ENCODE assay signal across 8 cellular contexts in the genomic region with DNA sequence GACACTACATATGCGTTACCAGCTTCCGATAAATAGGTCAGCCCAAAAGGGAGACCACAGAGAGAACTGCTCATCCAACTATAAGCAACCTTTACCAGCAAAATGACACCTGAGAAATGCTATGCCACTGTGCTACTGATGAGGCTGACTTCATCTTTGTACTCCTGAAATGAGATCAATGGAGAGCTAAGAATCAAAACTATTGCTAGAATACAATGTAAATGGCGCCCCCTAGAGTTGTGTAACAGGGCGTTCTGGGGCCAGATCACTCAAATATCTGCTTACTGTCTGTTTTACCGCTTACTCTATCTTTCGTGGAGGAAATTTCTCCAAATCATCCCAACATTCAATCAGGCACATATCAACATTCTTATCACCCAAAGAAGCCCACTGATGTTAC. TPM values are rescaled to one million over a fixed set of nuclear protein-coding genes. Genes with fewer than 3 reads are reported as not detected.
A peak's percentile ranks its signal among the peaks of the same experiment; 100 is the strongest.
DNase-seq lines count a peak whose midpoint lies in the region; ATAC-seq and TF ChIP-seq lines count a peak whose summit lies in the region.

No MANE protein-coding gene starts in this region.

- peaks cover 51% of the 10 kb centered on the region for H3K4me1 Mint-ChIP-seq in activated CD8-positive, alpha-beta T cell treated with anti-CD3 and anti-CD28 coated beads, Interleukin-2, amount 10 ng/mL, durations not matched to agents 7 days and 5 days (ENCODE audit: low read depth)
- H3K4me1 Mint-ChIP-seq in glutamatergic neuron (ENCODE audit: low read depth, unreplicated experiment) = peaks cover 23% of the 10 kb centered on the region
- H3K4me1 Mint-ChIP-seq in stimulated activated naive CD8-positive, alpha-beta T cell treated with anti-CD3 and anti-CD28 coated beads, Interleukin-15, Interleukin-2, amounts not matched to agents 100 ng/mL and 50 ng/mL, for 24 hours (ENCODE audit: low read depth) = peaks cover 49% of the 10 kb centered on the region
- H3K4me1 Mint-ChIP-seq in activated T-helper 2 cell treated with anti-CD3 and anti-CD28 coated beads, Interferon-gamma antibody, Interleukin-2, Interleukin-4, amounts not matched to agents 10 μg/mL and 5 μg/mL and 100 μg/mL, durations not matched to agents 14 hours and 24 hours and 36 hours (ENCODE audit: low read depth) = peaks cover 37% of the 10 kb centered on the region

- H3K4me3 Mint-ChIP-seq in activated CD8-positive, alpha-beta T cell treated with anti-CD3 and anti-CD28 coated beads, Interleukin-2, amount 10 ng/mL, durations not matched to agents 7 days and 5 days = no peak overlapping the region
- peak overlapping the region; percentile 52 for H3K4me3 Mint-ChIP-seq in glutamatergic neuron (ENCODE audit: unreplicated experiment)
- H3K4me3 Mint-ChIP-seq in stimulated activated naive CD8-positive, alpha-beta T cell treated with anti-CD3 and anti-CD28 coated beads, Interleukin-15, Interleukin-2, amounts not matched to agents 100 ng/mL and 50 ng/mL, for 24 hours = no peak overlapping the region
- no peak overlapping the region for H3K4me3 Mint-ChIP-seq in activated T-helper 2 cell treated with anti-CD3 and anti-CD28 coated beads, Interferon-gamma antibody, Interleukin-2, Interleukin-4, amounts not matched to agents 10 μg/mL and 5 μg/mL and 100 μg/mL, durations not matched to agents 14 hours and 24 hours and 36 hours (ENCODE audit: low read depth)

- POLR2A ChIA-PET in activated CD8-positive, alpha-beta T cell treated with anti-CD3 and anti-CD28 coated beads, Interleukin-2, amount 10 ng/mL, durations not matched to agents 7 days and 5 days (lab: Charles Lee) = interaction anchor here (0.7 to 1.5 kb wide), 3 partner anchors 15 to 64 kb away, joined by 3 to 4 read pairs (median 4); partner anchors contain the start of gene LPAR5

- peak; percentile 76 for TF ChIP-seq CTCF in glutamatergic neuron (IDR thresholded peaks at IDR 0.05; ENCODE audit: partially characterized antibody, unreplicated experiment)

- no peaks in the 10 kb centered on the region for H3K9me3 Mint-ChIP-seq in activated CD8-positive, alpha-beta T cell treated with anti-CD3 and anti-CD28 coated beads, Interleukin-2, amount 10 ng/mL, durations not matched to agents 7 days and 5 days (ENCODE audit: insufficient read depth)
- H3K9me3 Mint-ChIP-seq in glutamatergic neuron (ENCODE audit: unreplicated experiment) = peaks cover 7% of the 10 kb centered on the region
- no peaks in the 10 kb centered on the region for H3K9me3 Mint-ChIP-seq in stimulated activated naive CD8-positive, alpha-beta T cell treated with anti-CD3 and anti-CD28 coated beads, Interleukin-15, Interleukin-2, amounts not matched to agents 100 ng/mL and 50 ng/mL, for 24 hours
- no peaks in the 10 kb centered on the region for H3K9me3 Mint-ChIP-seq in activated T-helper 2 cell treated with anti-CD3 and anti-CD28 coated beads, Interferon-gamma antibody, Interleukin-2, Interleukin-4, amounts not matched to agents 10 μg/mL and 5 μg/mL and 100 μg/mL, durations not matched to agents 14 hours and 24 hours and 36 hours

- ATAC-seq in activated CD8-positive, alpha-beta T cell treated with anti-CD3 and anti-CD28 coated beads, Interleukin-2, amount 10 ng/mL, durations not matched to agents 7 days and 5 days = no peak
- ATAC-seq in HG03342 (IDR thresholded peaks at IDR 0.05; ENCODE audit: unreplicated experiment) = no peak

- intact Hi-C loops in activated T-helper 2 cell treated with anti-CD3 and anti-CD28 coated beads, Interferon-gamma antibody, Interleukin-2, Interleukin-4, amounts not matched to agents 10 μg/mL and 5 μg/mL and 100 μg/mL, durations not matched to agents 14 hours and 24 hours and 36 hours (cut with micrococcal nuclease) = loop anchor here (1.0 to 10.0 kb wide), 5 partner anchors 21 to 220 kb away; partner anchors contain the start of genes ING4 and NOP2

- CTCF ChIA-PET in activated CD8-positive, alpha-beta T cell treated with anti-CD3 and anti-CD28 coated beads, Interleukin-2, amount 10 ng/mL, durations not matched to agents 7 days and 5 days (lab: Charles Lee) = interaction anchor here (0.8 to 2.2 kb wide), 31 partner anchors 9 to 261 kb away, joined by 3 to 33 read pairs (median 5); partner anchors contain the start of genes COPS7A and USP5

- H3K27me3 Mint-ChIP-seq in activated CD8-positive, alpha-beta T cell treated with anti-CD3 and anti-CD28 coated beads, Interleukin-2, amount 10 ng/mL, durations not matched to agents 7 days and 5 days (ENCODE audit: low read depth) = no peaks in the 10 kb centered on the region
- peaks cover 4% of the 10 kb centered on the region for H3K27me3 Mint-ChIP-seq in glutamatergic neuron (ENCODE audit: unreplicated experiment)
- no peaks in the 10 kb centered on the region for H3K27me3 Mint-ChIP-seq in stimulated activated naive CD8-positive, alpha-beta T cell treated with anti-CD3 and anti-CD28 coated beads, Interleukin-15, Interleukin-2, amounts not matched to agents 100 ng/mL and 50 ng/mL, for 24 hours
- H3K27me3 Mint-ChIP-seq in activated T-helper 2 cell treated with anti-CD3 and anti-CD28 coated beads, Interferon-gamma antibody, Interleukin-2, Interleukin-4, amounts not matched to agents 10 μg/mL and 5 μg/mL and 100 μg/mL, durations not matched to agents 14 hours and 24 hours and 36 hours (ENCODE audit: low read depth) = no peaks in the 10 kb centered on the region

- peaks cover 61% of the 10 kb centered on the region for H3K36me3 Mint-ChIP-seq in activated CD8-positive, alpha-beta T cell treated with anti-CD3 and anti-CD28 coated beads, Interleukin-2, amount 10 ng/mL, durations not matched to agents 7 days and 5 days (ENCODE audit: low read depth)
- no peaks in the 10 kb centered on the region for H3K36me3 Mint-ChIP-seq in glutamatergic neuron (ENCODE audit: unreplicated experiment)
- H3K36me3 Mint-ChIP-seq in stimulated activated naive CD8-positive, alpha-beta T cell treated with anti-CD3 and anti-CD28 coated beads, Interleukin-15, Interleukin-2, amounts not matched to agents 100 ng/mL and 50 ng/mL, for 24 hours (ENCODE audit: low read depth) = peaks cover 57% of the 10 kb centered on the region
- peaks cover 62% of the 10 kb centered on the region for H3K36me3 Mint-ChIP-seq in activated T-helper 2 cell treated with anti-CD3 and anti-CD28 coated beads, Interferon-gamma antibody, Interleukin-2, Interleukin-4, amounts not matched to agents 10 μg/mL and 5 μg/mL and 100 μg/mL, durations not matched to agents 14 hours and 24 hours and 36 hours (ENCODE audit: low read depth)

- peak; percentile 36 for DNase-seq in activated naive CD4-positive, alpha-beta T cell treated with Interleukin-2 at 50 U/mL for 16 hours
- DNase-seq in activated naive CD4-positive, alpha-beta T cell (lab: John Stamatoyannopoulos, UW) = no peak
- peak; percentile 21 to 47 for DNase-seq in NCI-H2081 (lab: John Stamatoyannopoulos, UW)
- peak; percentile 74 for DNase-seq in activated CD8-positive, alpha-beta T cell treated with anti-CD3 and anti-CD28 coated beads, Interleukin-2, amount 10 ng/mL, durations not matched to agents 7 days and 5 days
- DNase-seq in glutamatergic neuron = peak; percentile 34
- no peak for DNase-seq in activated T-helper 2 cell treated with anti-CD3 and anti-CD28 coated beads, Interferon-gamma antibody, Interleukin-2, Interleukin-4, amounts not matched to agents 10 μg/mL and 5 μg/mL and 100 μg/mL, durations not matched to agents 14 hours and 24 hours and 36 hours (ENCODE audit: low spot score)

- peak overlapping the region; percentile 61 for H3K27ac Mint-ChIP-seq in activated CD8-positive, alpha-beta T cell treated with anti-CD3 and anti-CD28 coated beads, Interleukin-2, amount 10 ng/mL, durations not matched to agents 7 days and 5 days
- H3K27ac Mint-ChIP-seq in glutamatergic neuron (ENCODE audit: unreplicated experiment) = peak overlapping the region; percentile 52
- H3K27ac Mint-ChIP-seq in stimulated activated naive CD8-positive, alpha-beta T cell treated with anti-CD3 and anti-CD28 coated beads, Interleukin-15, Interleukin-2, amounts not matched to agents 100 ng/mL and 50 ng/mL, for 24 hours = peak overlapping the region; percentile 5
- H3K27ac Mint-ChIP-seq in activated T-helper 2 cell treated with anti-CD3 and anti-CD28 coated beads, Interferon-gamma antibody, Interleukin-2, Interleukin-4, amounts not matched to agents 10 μg/mL and 5 μg/mL and 100 μg/mL, durations not matched to agents 14 hours and 24 hours and 36 hours = no peak overlapping the region

RNA-seq across cellular contexts. Expression of gene ZNF384, which starts 4.6 kb away (rescaled TPM):
- 10 to 100 TPM; 71.9 to 76.4 TPM for total RNA-seq in activated CD8-positive, alpha-beta T cell treated with anti-CD3 and anti-CD28 coated beads, Interleukin-2, amount 10 ng/mL, durations not matched to agents 7 days and 5 days
- total RNA-seq in glutamatergic neuron (ENCODE audit: unreplicated experiment) = 83.2 TPM
- total RNA-seq in activated T-helper 2 cell treated with anti-CD3 and anti-CD28 coated beads, Interferon-gamma antibody, Interleukin-2, Interleukin-4, amounts not matched to agents 10 μg/mL and 5 μg/mL and 100 μg/mL, durations not matched to agents 14 hours and 24 hours and 36 hours = 73.7 and 75.4 TPM in 2 replicates

RNA-seq across cellular contexts. Expression of gene PIANP, which starts 16.0 kb away (rescaled TPM):
- not detected for total RNA-seq in activated CD8-positive, alpha-beta T cell treated with anti-CD3 and anti-CD28 coated beads, Interleukin-2, amount 10 ng/mL, durations not matched to agents 7 days and 5 days
- total RNA-seq in glutamatergic neuron (ENCODE audit: unreplicated experiment) = 48.8 TPM
- total RNA-seq in activated T-helper 2 cell treated with anti-CD3 and anti-CD28 coated beads, Interferon-gamma antibody, Interleukin-2, Interleukin-4, amounts not matched to agents 10 μg/mL and 5 μg/mL and 100 μg/mL, durations not matched to agents 14 hours and 24 hours and 36 hours = 0.18 TPM in 1 of 2 replicates, not detected in the other

RNA-seq across cellular contexts. Expression of gene ING4, which starts 21.7 kb away (rescaled TPM):
- 10 to 100 TPM; 24.9 TPM for total RNA-seq in activated CD8-positive, alpha-beta T cell treated with anti-CD3 and anti-CD28 coated beads, Interleukin-2, amount 10 ng/mL, durations not matched to agents 7 days and 5 days
- 76.9 TPM for total RNA-seq in glutamatergic neuron (ENCODE audit: unreplicated experiment)
- 18.5 and 19.1 TPM in 2 replicates for total RNA-seq in activated T-helper 2 cell treated with anti-CD3 and anti-CD28 coated beads, Interferon-gamma antibody, Interleukin-2, Interleukin-4, amounts not matched to agents 10 μg/mL and 5 μg/mL and 100 μg/mL, durations not matched to agents 14 hours and 24 hours and 36 hours

RNA-seq across cellular contexts. Expression of gene ACRBP, which starts 37.4 kb away (rescaled TPM):
- 1 to 10 TPM in 1 of 2 experiments, under 1 TPM in 1; 0.76 to 1.7 TPM for total RNA-seq in activated CD8-positive, alpha-beta T cell treated with anti-CD3 and anti-CD28 coated beads, Interleukin-2, amount 10 ng/mL, durations not matched to agents 7 days and 5 days
- total RNA-seq in glutamatergic neuron (ENCODE audit: unreplicated experiment) = 2.5 TPM
- total RNA-seq in activated T-helper 2 cell treated with anti-CD3 and anti-CD28 coated beads, Interferon-gamma antibody, Interleukin-2, Interleukin-4, amounts not matched to agents 10 μg/mL and 5 μg/mL and 100 μg/mL, durations not matched to agents 14 hours and 24 hours and 36 hours = 1.2 and 1.5 TPM in 2 replicates

RNA-seq across cellular contexts. Expression of gene COPS7A, which starts 39.2 kb away (rescaled TPM):
- 10 to 100 TPM; 26.9 to 29.7 TPM for total RNA-seq in activated CD8-positive, alpha-beta T cell treated with anti-CD3 and anti-CD28 coated beads, Interleukin-2, amount 10 ng/mL, durations not matched to agents 7 days and 5 days
- total RNA-seq in glutamatergic neuron (ENCODE audit: unreplicated experiment) = 25.9 TPM
- 33.0 and 35.6 TPM in 2 replicates for total RNA-seq in activated T-helper 2 cell treated with anti-CD3 and anti-CD28 coated beads, Interferon-gamma antibody, Interleukin-2, Interleukin-4, amounts not matched to agents 10 μg/mL and 5 μg/mL and 100 μg/mL, durations not matched to agents 14 hours and 24 hours and 36 hours

Comparison
In these comparisons a context has a peak if more than half of its experiments do, and no peak if none do; other contexts are left out.
1. DNase-seq: peak in activated naive CD4-positive, alpha-beta T cell treated with Interleukin-2 at 50 U/mL for 16 hours (single experiment), NCI-H2081 (2 of 2), activated CD8-positive, alpha-beta T cell treated with anti-CD3 and anti-CD28 coated beads, Interleukin-2, amount 10 ng/mL, durations not matched to agents 7 days and 5 days (single experiment) and glutamatergic neuron (single experiment); none in activated naive CD4-positive, alpha-beta T cell (0 of 4) and activated T-helper 2 cell treated with anti-CD3 and anti-CD28 coated beads, Interferon-gamma antibody, Interleukin-2, Interleukin-4, amounts not matched to agents 10 μg/mL and 5 μg/mL and 100 μg/mL, durations not matched to agents 14 hours and 24 hours and 36 hours (single experiment).
2. RNA of gene PIANP, which starts 16.0 kb away (total RNA-seq): 48.8 TPM in glutamatergic neuron (single experiment); not detected in activated CD8-positive, alpha-beta T cell treated with anti-CD3 and anti-CD28 coated beads, Interleukin-2, amount 10 ng/mL, durations not matched to agents 7 days and 5 days and 0.18 TPM in activated T-helper 2 cell treated with anti-CD3 and anti-CD28 coated beads, Interferon-gamma antibody, Interleukin-2, Interleukin-4, amounts not matched to agents 10 μg/mL and 5 μg/mL and 100 μg/mL, durations not matched to agents 14 hours and 24 hours and 36 hours; every median in the first group is over 10 times any median in the second.